Comparison of ENCODE assay signal across 7 cellular contexts in genomic region chr1:92298213-92298572, GRCh38. TPM values are rescaled to one million over a fixed set of nuclear protein-coding genes. Genes with fewer than 3 reads are reported as not detected.
A peak's percentile ranks its signal among the peaks of the same experiment; 100 is the strongest.
DNase-seq lines count a peak whose midpoint lies in the region; ATAC-seq and TF ChIP-seq lines count a peak whose summit lies in the region.

No MANE protein-coding gene starts in this region.

- H3K27me3 ChIP-seq in skeletal muscle satellite cell (ENCODE audit: control insufficient read depth, insufficient read depth, low read length) = no peaks in the 10 kb centered on the region

- peak overlapping the region; percentile 96 for H3K4me3 ChIP-seq in SK-N-MC
- peak overlapping the region; percentile 84 for H3K4me3 ChIP-seq in foreskin fibroblast (ENCODE audit: low read depth in 1 of 2, low read length in 2 of 2)
- H3K4me3 ChIP-seq in skeletal muscle satellite cell (ENCODE audit: low read length) = peak overlapping the region; percentile 92

- CTCF ChIA-PET in HEK293T (lab: Yijun Ruan, JAX) = interaction anchor here (0.6 kb wide), 2 partner anchors 626 to 779 kb away, joined by 3 to 5 read pairs; no protein-coding TSS in a partner anchor

- no peak for DNase-seq in HEK293T (ENCODE audit: extremely low spot score)
- no peak for DNase-seq in SK-N-MC (ENCODE audit: low read depth, low spot score)
- no peak for DNase-seq in foreskin fibroblast

- H3K9me3 ChIP-seq in SK-N-MC (ENCODE audit: low read depth, low read length) = no peaks in the 10 kb centered on the region
- H3K9me3 ChIP-seq in skeletal muscle satellite cell (replicated peaks; ENCODE audit: low read length) = no peaks in the 10 kb centered on the region

- H3K9ac ChIP-seq in SK-N-MC (ENCODE audit: insufficient read length) (peak overlapping the region; percentile 93), skeletal muscle satellite cell (ENCODE audit: low read depth, low read length) (peak overlapping the region; percentile 95)

- peak overlapping the region; percentile 86 for H3K4me2 ChIP-seq in skeletal muscle satellite cell (ENCODE audit: low read length)

- peaks cover 16% of the 10 kb centered on the region for H3K4me1 ChIP-seq in skeletal muscle satellite cell (ENCODE audit: control insufficient read depth, insufficient read depth, low read length)

- peaks cover 42% of the 10 kb centered on the region for H3K36me3 ChIP-seq in SK-N-MC (ENCODE audit: insufficient read depth, low read length)
- H3K36me3 ChIP-seq in skeletal muscle satellite cell (ENCODE audit: insufficient read depth, low read length) = peaks cover 14% of the 10 kb centered on the region

- ATAC-seq in GM18519 (IDR thresholded peaks at IDR 0.05; ENCODE audit: low FRiP score, unreplicated experiment) = no peak
- ATAC-seq in HG03280 (IDR thresholded peaks at IDR 0.05; ENCODE audit: unreplicated experiment) = no peak
- ATAC-seq in GM18907 (IDR thresholded peaks at IDR 0.05; ENCODE audit: unreplicated experiment) = no peak

- TF ChIP-seq CTCF in foreskin fibroblast (IDR thresholded peaks at IDR 0.05; ENCODE audit: low read depth, low read length) = no peak

- peak overlapping the region; percentile 55; the same call in 1 of the 2 replicates for H3K27ac ChIP-seq in SK-N-MC

- POLR2A ChIA-PET in HEK293T (lab: Yijun Ruan, JAX) = interaction anchor here (0.6 kb wide), 1 partner anchor 12 kb away, joined by 3 read pairs; no protein-coding TSS in a partner anchor

TF ChIP-seq in HEK293T, 16 proteins besides CTCF, POLR2A, EP300 and RAD21:
- TF ChIP-seq ZNF384 (IDR thresholded peaks at IDR 0.05) (0 out of 2 replicates have a peak, but pooled peaks have one; percentile 35), BHLHE40 (IDR thresholded peaks at IDR 0.05; ENCODE audit: borderline replicate concordance) (no peak), SUZ12 (IDR thresholded peaks at IDR 0.05) (no peak), FOXA1 (IDR thresholded peaks at IDR 0.05) (no peak), ELF4 (IDR thresholded peaks at IDR 0.05) (no peak), FOXM1 (IDR thresholded peaks at IDR 0.05; ENCODE audit: borderline replicate concordance) (no peak), FOXK2 (IDR thresholded peaks at IDR 0.05) (no peak), HDGF (IDR thresholded peaks at IDR 0.05; ENCODE audit: borderline replicate concordance) (no peak)

RNA-seq across cellular contexts. Expression of gene GLMN, which starts 0.6 kb away (rescaled TPM):
- total RNA-seq in skeletal muscle satellite cell (2012; rRNA removed) = 9.4 and 16.7 TPM in 2 replicates

RNA-seq across cellular contexts. Expression of gene RPAP2, which starts 0.7 kb away (rescaled TPM):
- 6.3 and 8.1 TPM in 2 replicates for total RNA-seq in skeletal muscle satellite cell (2012; rRNA removed)
